Comparison of ENCODE assay signal across 1 cellular context in the genomic region with DNA sequence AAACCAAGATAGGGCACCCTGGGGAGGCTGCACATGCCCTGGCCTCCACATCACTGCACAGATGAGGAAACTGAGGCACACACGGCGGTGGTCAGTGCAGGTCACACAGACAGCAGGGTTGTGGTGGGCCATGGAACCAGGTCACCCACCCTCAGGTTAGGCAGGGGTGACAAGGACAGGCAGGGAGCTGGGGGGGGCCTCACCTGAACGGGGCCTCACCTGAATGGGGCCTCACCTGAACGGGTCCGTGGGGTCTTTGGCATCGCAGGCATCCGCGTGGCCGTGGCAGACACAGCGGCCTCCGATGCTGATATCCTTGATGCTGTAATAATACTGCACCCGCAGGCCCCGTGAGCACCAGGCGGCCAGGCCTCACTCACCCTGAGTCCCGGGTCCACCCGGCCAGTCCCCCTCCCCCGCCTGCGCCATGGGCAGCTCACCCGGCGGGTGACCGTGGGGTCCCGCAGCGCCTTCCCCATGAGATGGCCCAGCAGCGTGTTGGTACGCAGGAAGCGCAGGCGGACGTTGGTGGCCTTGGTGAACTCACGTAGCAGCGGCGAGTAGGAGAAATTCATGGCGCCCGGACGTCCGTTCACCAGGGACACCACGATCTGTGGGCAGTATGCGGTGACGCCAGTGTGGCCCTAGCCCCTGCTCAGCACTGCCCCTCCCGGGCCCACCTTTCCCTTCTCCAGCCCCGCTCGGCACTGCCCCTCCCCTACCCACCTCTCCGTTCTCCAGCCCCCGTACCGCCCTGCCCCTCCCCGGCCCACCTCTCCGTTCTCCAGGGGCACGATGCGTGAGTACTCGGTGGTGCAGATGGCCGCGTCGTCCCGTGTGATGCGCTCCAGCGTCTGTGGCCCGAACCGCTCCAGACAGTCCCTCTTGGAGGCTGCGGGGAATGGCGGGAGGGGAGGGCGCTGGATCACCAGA.
TF ChIP-seq lines count a peak whose summit lies in the region.

No MANE protein-coding gene starts in this region.

TF ChIP-seq in HepG2, 621 proteins besides CTCF, POLR2A, EP300 and RAD21:
- TF ChIP-seq, protein P1, sequence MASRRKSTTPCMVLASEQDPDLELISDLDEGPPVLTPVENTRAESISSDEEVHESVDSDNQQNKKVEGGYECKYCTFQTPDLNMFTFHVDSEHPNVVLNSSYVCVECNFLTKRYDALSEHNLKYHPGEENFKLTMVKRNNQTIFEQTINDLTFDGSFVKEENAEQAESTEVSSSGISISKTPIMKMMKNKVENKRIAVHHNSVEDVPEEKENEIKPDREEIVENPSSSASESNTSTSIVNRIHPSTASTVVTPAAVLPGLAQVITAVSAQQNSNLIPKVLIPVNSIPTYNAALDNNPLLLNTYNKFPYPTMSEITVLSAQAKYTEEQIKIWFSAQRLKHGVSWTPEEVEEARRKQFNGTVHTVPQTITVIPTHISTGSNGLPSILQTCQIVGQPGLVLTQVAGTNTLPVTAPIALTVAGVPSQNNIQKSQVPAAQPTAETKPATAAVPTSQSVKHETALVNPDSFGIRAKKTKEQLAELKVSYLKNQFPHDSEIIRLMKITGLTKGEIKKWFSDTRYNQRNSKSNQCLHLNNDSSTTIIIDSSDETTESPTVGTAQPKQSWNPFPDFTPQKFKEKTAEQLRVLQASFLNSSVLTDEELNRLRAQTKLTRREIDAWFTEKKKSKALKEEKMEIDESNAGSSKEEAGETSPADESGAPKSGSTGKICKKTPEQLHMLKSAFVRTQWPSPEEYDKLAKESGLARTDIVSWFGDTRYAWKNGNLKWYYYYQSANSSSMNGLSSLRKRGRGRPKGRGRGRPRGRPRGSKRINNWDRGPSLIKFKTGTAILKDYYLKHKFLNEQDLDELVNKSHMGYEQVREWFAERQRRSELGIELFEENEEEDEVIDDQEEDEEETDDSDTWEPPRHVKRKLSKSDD (CRISPR knock-in tag; IDR thresholded peaks at IDR 0.05; ENCODE audit: low read depth), result 0 out of 2 replicates have a peak, but pooled peaks have one; percentile 39
- TF ChIP-seq RBFOX2 (IDR thresholded peaks at IDR 0.05; ENCODE audit: low read depth, low read length) (peak; percentile 62), ZBTB1 (CRISPR knock-in tag; IDR thresholded peaks at IDR 0.05; ENCODE audit: borderline replicate concordance) (no peak), ZBTB33 (CRISPR knock-in tag; IDR thresholded peaks at IDR 0.05) (peak; percentile 22; the same call in 1 of the 2 replicates), HNRNPL (IDR thresholded peaks at IDR 0.05; ENCODE audit: low read depth, low read length) (peak; percentile 57; the same call in 1 of the 2 replicates), SRSF1 (optimal IDR thresholded peaks at IDR 0.05; ENCODE audit: low read depth, low read length) (peak; percentile 25), HNRNPK (IDR thresholded peaks at IDR 0.05; ENCODE audit: low read depth, low read length, poor library complexity, severe bottlenecking) (peak; percentile 48), ZIK1 (CRISPR knock-in tag; IDR thresholded peaks at IDR 0.05; ENCODE audit: borderline replicate concordance, low read depth) (no peak), ZNF513 (CRISPR knock-in tag; conservative IDR thresholded peaks at IDR 0.05) (no peak), AGO2 (optimal IDR thresholded peaks at IDR 0.05; ENCODE audit: low read depth, low read length) (peak; percentile 50), ZNF558 (CRISPR knock-in tag; IDR thresholded peaks at IDR 0.05; ENCODE audit: borderline replicate concordance) (no peak)
